ENCODE assay signal across 21 cellular contexts in genomic region chr5:28703651-28704260, GRCh38.
"Had no signal": no experiment of that assay in that cellular context is flagged by ENCODE, and none has a peak within 500 bp of the region (broad histone marks: within the 10 kb centered on the region; RNA-seq: fewer than 3 reads in every experiment).

No MANE protein-coding gene starts in this region.

- DNase-seq: activated CD4-positive, alpha-beta T cell treated with anti-CD3 and anti-CD28 coated beads, Interleukin-2, amount 50 U/mL, for 48 hours; activated naive CD4-positive, alpha-beta T cell treated with anti-CD3 and anti-CD28 coated beads, Interleukin-2, amount 10 ng/mL, durations not matched to agents 7 days and 5 days; activated T-cell treated with anti-CD3 and anti-CD28 coated beads, Interleukin-2, amount 50 U/mL, for 24 hours; body of pancreas; cortex of kidney; effector memory CD8-positive, alpha-beta T cell; left ventricle myocardium superior; natural killer cell; nucleus accumbens; stimulated activated CD4-positive, alpha-beta T cell treated with anti-CD3 and anti-CD28 coated beads, Interleukin-4, amount 100 ng/mL, for 24 hours; stimulated activated naive CD8-positive, alpha-beta T cell treated with anti-CD3 and anti-CD28 coated beads, Interleukin-15, Interleukin-2, amounts not matched to agents 100 U/mL and 50 U/mL, for 24 hours; T-cell; T-helper 9 cell; transverse colon had no signal

- H3K27ac ChIP-seq: body of pancreas, epithelial cell of prostate, right atrium auricular region, skin epidermis, transverse colon had no signal

- H3K4me3 Mint-ChIP-seq: activated naive CD4-positive, alpha-beta T cell treated with anti-CD3 and anti-CD28 coated beads, Interleukin-2, amount 10 ng/mL, durations not matched to agents 7 days and 5 days; activated T-cell treated with anti-CD3 and anti-CD28 coated beads, Interleukin-2, amount 50 U/mL, for 24 hours; central memory CD8-positive, alpha-beta T cell; effector memory CD8-positive, alpha-beta T cell; memory B cell; natural killer cell; T-cell had no signal

- H3K4me1 ChIP-seq: body of pancreas, right atrium auricular region, transverse colon had no signal

- H3K27ac Mint-ChIP-seq: activated naive CD4-positive, alpha-beta T cell treated with anti-CD3 and anti-CD28 coated beads, Interleukin-2, amount 10 ng/mL, durations not matched to agents 7 days and 5 days; activated T-cell treated with anti-CD3 and anti-CD28 coated beads, Interleukin-2, amount 50 U/mL, for 24 hours; effector memory CD8-positive, alpha-beta T cell; memory B cell; natural killer cell; progenitor cell of endocrine pancreas; T-cell had no signal

- H3K4me3 ChIP-seq: body of pancreas, right atrium auricular region, skin epidermis, transverse colon had no signal

- ATAC-seq: activated CD4-positive, CD25-positive, alpha-beta regulatory T cell treated with anti-CD3 and anti-CD28 coated beads, Interleukin-2, amount 50 U/mL, for 24 hours; body of pancreas; effector memory CD8-positive, alpha-beta T cell; left ventricle myocardium superior; natural killer cell; stimulated activated naive CD8-positive, alpha-beta T cell treated with anti-CD3 and anti-CD28 coated beads, Interleukin-15, Interleukin-2, amounts not matched to agents 100 U/mL and 50 U/mL, for 24 hours; T-cell had no signal

- H3K36me3 ChIP-seq: right atrium auricular region, transverse colon had no signal

- H3K9me3 ChIP-seq: body of pancreas, right atrium auricular region, transverse colon had no signal

- H3K4me1 Mint-ChIP-seq: activated naive CD4-positive, alpha-beta T cell treated with anti-CD3 and anti-CD28 coated beads, Interleukin-2, amount 10 ng/mL, durations not matched to agents 7 days and 5 days; central memory CD8-positive, alpha-beta T cell; memory B cell; natural killer cell; T-cell had no signal

- H3K36me3 Mint-ChIP-seq: activated naive CD4-positive, alpha-beta T cell treated with anti-CD3 and anti-CD28 coated beads, Interleukin-2, amount 10 ng/mL, durations not matched to agents 7 days and 5 days; memory B cell; T-cell had no signal

- H3K27me3 Mint-ChIP-seq: activated naive CD4-positive, alpha-beta T cell treated with anti-CD3 and anti-CD28 coated beads, Interleukin-2, amount 10 ng/mL, durations not matched to agents 7 days and 5 days; activated T-cell treated with anti-CD3 and anti-CD28 coated beads, Interleukin-2, amount 50 U/mL, for 24 hours; central memory CD8-positive, alpha-beta T cell; effector memory CD8-positive, alpha-beta T cell; memory B cell; progenitor cell of endocrine pancreas; T-cell had no signal

- H3K27me3 ChIP-seq: body of pancreas, right atrium auricular region, transverse colon had no signal
